ENCODE assay signal across 12 cellular contexts in the genomic region with DNA sequence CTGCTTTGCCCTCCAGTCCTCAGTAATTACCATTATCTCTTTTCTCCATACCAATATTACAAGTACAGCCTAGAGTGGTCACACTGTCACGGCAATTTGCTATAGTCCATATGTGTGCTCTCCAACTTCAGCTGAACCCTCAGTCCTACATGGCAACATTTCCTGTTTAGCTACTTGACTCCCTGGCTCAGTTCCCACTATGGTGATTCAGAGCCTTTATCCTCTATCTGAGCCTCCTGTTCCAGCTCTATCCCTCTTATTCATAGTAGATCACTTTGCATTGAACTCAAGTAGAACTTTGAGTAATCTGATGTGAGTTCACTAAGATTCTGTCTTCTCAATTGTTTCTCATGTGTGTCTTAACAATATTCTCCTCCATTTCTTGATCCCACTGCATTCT. TPM values are rescaled to one million over a fixed set of nuclear protein-coding genes. Genes with fewer than 3 reads are reported as not detected.
DNase-seq lines count a peak whose midpoint lies in the region; ATAC-seq and TF ChIP-seq lines count a peak whose summit lies in the region.
"Had no signal": no experiment of that assay in that cellular context is flagged by ENCODE, and none has a peak within 500 bp of the region (broad histone marks: within the 10 kb centered on the region; RNA-seq: fewer than 3 reads in every experiment).

No MANE protein-coding gene starts in this region.

- TF ChIP-seq CTCF in fibroblast of lung (conservative IDR thresholded peaks at IDR 0.05 in 1 of 2, IDR thresholded peaks at IDR 0.05 in 1 of 2; ENCODE audit: low read depth in 1 of 2, low read length in 2 of 2), result no peak

- H3K4me1 Mint-ChIP-seq in CD4-positive, alpha-beta memory T cell, result peaks cover 0 to 5% (median 3%) of the 10 kb centered on the region in 4 donors
- H3K4me1 Mint-ChIP-seq: B cell, neural crest cell had no signal

- no peaks in the 10 kb centered on the region for H3K36me3 ChIP-seq in fibroblast of lung (ENCODE audit: control insufficient read depth, insufficient read depth, low read length)
- peaks cover 5% of the 10 kb centered on the region for H3K36me3 ChIP-seq in CD4-positive, alpha-beta memory T cell (ENCODE audit: insufficient read depth, low read length)

- H3K27ac ChIP-seq in fibroblast of lung (ENCODE audit: insufficient read depth, low read length), result peak overlapping the region; percentile 26
- no peak overlapping the region for H3K27ac ChIP-seq in CD4-positive, alpha-beta memory T cell (ENCODE audit: low read depth, low read length)
- H3K27ac ChIP-seq: VCaP had no signal

- peaks cover 8% of the 10 kb centered on the region for H3K4me1 ChIP-seq in fibroblast of lung (ENCODE audit: control insufficient read depth, extremely low read depth, insufficient read depth, low read length)
- H3K4me1 ChIP-seq in CD4-positive, alpha-beta memory T cell (ENCODE audit: insufficient read depth, low read length), result no peaks in the 10 kb centered on the region

- H3K4me3 ChIP-seq in fibroblast of lung (replicated peaks in 1 of 4; ENCODE audit: control extremely low read depth in 1 of 4, insufficient read depth in 1 of 4, low read depth in 3 of 4, low read length in 4 of 4), result no peak overlapping the region
- H3K4me3 ChIP-seq in CD4-positive, alpha-beta memory T cell (ENCODE audit: low read length in 2 of 2), result no peak overlapping the region

- intact Hi-C loops in CD4-positive, alpha-beta memory T cell (cut with micrococcal nuclease), result no loop called here

- no peaks in the 10 kb centered on the region for H3K27me3 Mint-ChIP-seq in CD4-positive, alpha-beta memory T cell
- H3K27me3 Mint-ChIP-seq: B cell had no signal

- H3K4me2 ChIP-seq in fibroblast of lung (ENCODE audit: extremely low read depth, insufficient read depth, low read length), result no peak overlapping the region

- no peaks in the 10 kb centered on the region for H4K20me1 ChIP-seq in fibroblast of lung (ENCODE audit: control insufficient read depth, extremely low read depth, insufficient read depth, low read length)

- H2AFZ ChIP-seq in fibroblast of lung (ENCODE audit: low read length), result no peak overlapping the region

- H3K9me3 Mint-ChIP-seq in CD4-positive, alpha-beta memory T cell, result no peaks in the 10 kb centered on the region
- H3K9me3 Mint-ChIP-seq: neural crest cell had no signal

- H3K27ac Mint-ChIP-seq in CD4-positive, alpha-beta memory T cell, result peak overlapping the region in 3 of 7 donors; percentile 9 to 48 (median 44)
- H3K27ac Mint-ChIP-seq: B cell had no signal

- no peak overlapping the region for H3K9ac ChIP-seq in fibroblast of lung (ENCODE audit: insufficient read depth, low read length)

- no peaks in the 10 kb centered on the region for H3K9me3 ChIP-seq in fibroblast of lung (ENCODE audit: control insufficient read depth, insufficient read depth, low read depth, low read length)
- no peaks in the 10 kb centered on the region for H3K9me3 ChIP-seq in CD4-positive, alpha-beta memory T cell (ENCODE audit: control insufficient read depth in 1 of 2, low read length in 2 of 2)

- no peaks in the 10 kb centered on the region for H3K27me3 ChIP-seq in fibroblast of lung (ENCODE audit: control insufficient read depth, insufficient read depth, low read length)
- no peaks in the 10 kb centered on the region for H3K27me3 ChIP-seq in CD4-positive, alpha-beta memory T cell (ENCODE audit: insufficient read depth, low read length)

- CTCF ChIA-PET in CD4-positive, alpha-beta memory T cell (lab: Charles Lee; ENCODE audit: partially characterized antibody), result interaction anchor here (1.8 kb wide), 1 partner anchor 92 kb away, joined by 6 read pairs; no protein-coding TSS in a partner anchor

- DNase-seq in NCI-H748 (lab: John Stamatoyannopoulos, UW; ENCODE audit: unreplicated experiment) (peak; percentile 15), NCI-H748 treated with DMSO at 0.1 percent for 48 hours (lab: John Stamatoyannopoulos, UW) (no peak), NCI-H82 treated with DMSO at 0.1 percent for 48 hours (lab: John Stamatoyannopoulos, UW; ENCODE audit: unreplicated experiment) (peak; percentile 39), fibroblast of lung (ENCODE audit: low read depth in 2 of 2) (peak; percentile 93 to 95), cerebellar nuclear complex (lab: John Stamatoyannopoulos, UW) (no peak), activated T-cell treated with anti-CD3 and anti-CD28 coated beads for 4 hours (no peak)
- no peak for DNase-seq in CD4-positive, alpha-beta memory T cell

- POLR2A ChIA-PET in CD4-positive, alpha-beta memory T cell (lab: Charles Lee; ENCODE audit: partially characterized antibody), result no interaction called here

- H3K36me3 Mint-ChIP-seq in CD4-positive, alpha-beta memory T cell, result peaks cover 48 to 56% of the 10 kb centered on the region in 2 donors

- ATAC-seq in HG02642 (IDR thresholded peaks at IDR 0.05; ENCODE audit: poor library complexity, unreplicated experiment), result no peak
- ATAC-seq: HepG2 had no signal

- H3K4me3 Mint-ChIP-seq in CD4-positive, alpha-beta memory T cell, result no peak overlapping the region
- H3K4me3 Mint-ChIP-seq: B cell, neural crest cell had no signal

- no peaks in the 10 kb centered on the region for H3K79me2 ChIP-seq in fibroblast of lung (ENCODE audit: control insufficient read depth, insufficient read depth, low read length)

RNA-seq across cellular contexts. Expression of a gene that starts 43.7 kb away (rescaled TPM):
- total RNA-seq in fibroblast of lung, result 19.8 and 28.6 TPM in 2 replicates
- 44.5 and 44.7 TPM in 2 replicates for polyA plus RNA-seq in fibroblast of lung
- polyA plus RNA-seq in fibroblast of lung (2012), result 32.5 and 40.1 TPM in 2 replicates
- 4.5 and 12.0 TPM in 2 replicates for polyA minus RNA-seq in fibroblast of lung (ENCODE audit: low replicate concordance)
- 10 to 100 TPM; 59.5 to 64.5 TPM for total RNA-seq in CD4-positive, alpha-beta memory T cell
- polyA plus RNA-seq in CD4-positive, alpha-beta memory T cell, result 10 to 100 TPM; 39.2 to 59.6 TPM

RNA-seq across cellular contexts. Expression of a gene that starts 54.8 kb away (rescaled TPM):
- total RNA-seq in fibroblast of lung, result 192 and 220 TPM in 2 replicates
- polyA plus RNA-seq in fibroblast of lung, result 63.8 and 88.8 TPM in 2 replicates
- 40.7 and 56.9 TPM in 2 replicates for polyA plus RNA-seq in fibroblast of lung (2012)
- polyA minus RNA-seq in fibroblast of lung (ENCODE audit: low replicate concordance), result 23.6 and 68.6 TPM in 2 replicates
- 10 to 100 TPM; 23.6 to 24.6 TPM for total RNA-seq in CD4-positive, alpha-beta memory T cell
- polyA plus RNA-seq in CD4-positive, alpha-beta memory T cell, result 10 to 100 TPM; 15.6 to 17.9 TPM

Comparison
In these comparisons a context has a peak if more than half of its experiments do, and no peak if none do; other contexts are left out.
1. DNase-seq: peak in NCI-H748 (single experiment), NCI-H82 treated with DMSO at 0.1 percent for 48 hours (single experiment) and fibroblast of lung (2 of 2); none in NCI-H748 treated with DMSO at 0.1 percent for 48 hours (single experiment), cerebellar nuclear complex (0 of 2), activated T-cell treated with anti-CD3 and anti-CD28 coated beads for 4 hours (single experiment) and CD4-positive, alpha-beta memory T cell (0 of 5).